1 cellular context compared by ENCODE assay signal in the genomic region with DNA sequence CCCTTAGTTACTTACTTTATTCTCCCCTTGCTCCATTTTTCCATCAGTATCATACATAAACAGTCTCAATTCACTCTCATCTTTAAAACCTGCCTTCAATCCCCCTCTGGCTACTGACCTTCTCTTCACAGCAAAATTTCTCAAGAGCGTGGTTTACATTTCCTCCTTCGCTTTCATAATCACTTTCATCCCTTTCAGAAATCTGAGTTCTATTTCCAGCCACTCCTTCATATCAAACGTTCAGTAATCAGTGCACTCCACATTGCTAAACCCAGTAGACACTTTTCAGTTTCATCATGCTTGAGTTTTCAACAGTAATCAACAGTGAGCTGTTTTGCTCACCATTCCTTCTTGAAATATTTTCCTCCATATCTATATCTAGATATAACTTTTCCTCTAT.
TF ChIP-seq lines count a peak whose summit lies in the region.

No MANE protein-coding gene starts in this region.

TF ChIP-seq in GM23338, 12 proteins besides CTCF, POLR2A, EP300 and RAD21 (continued from another document):
- TF ChIP-seq ZNF462 (CRISPR knock-in tag; IDR thresholded peaks at IDR 0.05): no peak
- TF ChIP-seq EZH2 (IDR thresholded peaks at IDR 0.05; ENCODE audit: low read depth, unreplicated experiment): no peak
- TF ChIP-seq NANOG (IDR thresholded peaks at IDR 0.05; ENCODE audit: borderline replicate concordance): no peak
- TF ChIP-seq, protein P1, sequence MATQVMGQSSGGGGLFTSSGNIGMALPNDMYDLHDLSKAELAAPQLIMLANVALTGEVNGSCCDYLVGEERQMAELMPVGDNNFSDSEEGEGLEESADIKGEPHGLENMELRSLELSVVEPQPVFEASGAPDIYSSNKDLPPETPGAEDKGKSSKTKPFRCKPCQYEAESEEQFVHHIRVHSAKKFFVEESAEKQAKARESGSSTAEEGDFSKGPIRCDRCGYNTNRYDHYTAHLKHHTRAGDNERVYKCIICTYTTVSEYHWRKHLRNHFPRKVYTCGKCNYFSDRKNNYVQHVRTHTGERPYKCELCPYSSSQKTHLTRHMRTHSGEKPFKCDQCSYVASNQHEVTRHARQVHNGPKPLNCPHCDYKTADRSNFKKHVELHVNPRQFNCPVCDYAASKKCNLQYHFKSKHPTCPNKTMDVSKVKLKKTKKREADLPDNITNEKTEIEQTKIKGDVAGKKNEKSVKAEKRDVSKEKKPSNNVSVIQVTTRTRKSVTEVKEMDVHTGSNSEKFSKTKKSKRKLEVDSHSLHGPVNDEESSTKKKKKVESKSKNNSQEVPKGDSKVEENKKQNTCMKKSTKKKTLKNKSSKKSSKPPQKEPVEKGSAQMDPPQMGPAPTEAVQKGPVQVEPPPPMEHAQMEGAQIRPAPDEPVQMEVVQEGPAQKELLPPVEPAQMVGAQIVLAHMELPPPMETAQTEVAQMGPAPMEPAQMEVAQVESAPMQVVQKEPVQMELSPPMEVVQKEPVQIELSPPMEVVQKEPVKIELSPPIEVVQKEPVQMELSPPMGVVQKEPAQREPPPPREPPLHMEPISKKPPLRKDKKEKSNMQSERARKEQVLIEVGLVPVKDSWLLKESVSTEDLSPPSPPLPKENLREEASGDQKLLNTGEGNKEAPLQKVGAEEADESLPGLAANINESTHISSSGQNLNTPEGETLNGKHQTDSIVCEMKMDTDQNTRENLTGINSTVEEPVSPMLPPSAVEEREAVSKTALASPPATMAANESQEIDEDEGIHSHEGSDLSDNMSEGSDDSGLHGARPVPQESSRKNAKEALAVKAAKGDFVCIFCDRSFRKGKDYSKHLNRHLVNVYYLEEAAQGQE (IDR thresholded peaks at IDR 0.05; ENCODE audit: unreplicated experiment): no peak
- TF ChIP-seq ETS1 (IDR thresholded peaks at IDR 0.05): no peak
- no peak for TF ChIP-seq ZNF331 (CRISPR knock-in tag; IDR thresholded peaks at IDR 0.05; ENCODE audit: low read depth)
- TF ChIP-seq EZH2phosphoT487 (IDR thresholded peaks at IDR 0.05; ENCODE audit: unreplicated experiment): no peak
